In genomic region chr12:67223225-67223624, GRCh38 we compare ENCODE assay signal across 16 cellular contexts.
"Had no signal": no experiment of that assay in that cellular context is flagged by ENCODE, and none has a peak within 500 bp of the region (broad histone marks: within the 10 kb centered on the region; RNA-seq: fewer than 3 reads in every experiment).

No MANE protein-coding gene starts in this region.

- H3K9me3 Mint-ChIP-seq: activated naive CD8-positive, alpha-beta T cell treated with anti-CD3 and anti-CD28 coated beads, Interleukin-2, amount 10 ng/mL, durations not matched to agents 7 days and 5 days; central memory CD8-positive, alpha-beta T cell; natural killer cell; T-helper 2 cell treated with Interferon-gamma antibody and Interleukin-4, amounts not matched to agents 5 μg/mL and 100 μg/mL, for 36 hours had no signal

- H3K27me3 Mint-ChIP-seq: activated naive CD8-positive, alpha-beta T cell treated with anti-CD3 and anti-CD28 coated beads, Interleukin-2, amount 10 ng/mL, durations not matched to agents 7 days and 5 days had no signal

- H3K9me3 ChIP-seq: left lung, psoas muscle, sigmoid colon, thoracic aorta had no signal

- H3K4me1 ChIP-seq: left lung, psoas muscle, sigmoid colon had no signal

- H3K27ac Mint-ChIP-seq: activated naive CD8-positive, alpha-beta T cell treated with anti-CD3 and anti-CD28 coated beads, Interleukin-2, amount 10 ng/mL, durations not matched to agents 7 days and 5 days; natural killer cell; T-helper 2 cell treated with Interferon-gamma antibody and Interleukin-4, amounts not matched to agents 5 μg/mL and 100 μg/mL, for 36 hours had no signal

- H3K4me1 Mint-ChIP-seq: activated naive CD8-positive, alpha-beta T cell treated with anti-CD3 and anti-CD28 coated beads, Interleukin-2, amount 10 ng/mL, durations not matched to agents 7 days and 5 days; central memory CD8-positive, alpha-beta T cell; natural killer cell had no signal

- H3K4me3 Mint-ChIP-seq: activated naive CD8-positive, alpha-beta T cell treated with anti-CD3 and anti-CD28 coated beads, Interleukin-2, amount 10 ng/mL, durations not matched to agents 7 days and 5 days; central memory CD8-positive, alpha-beta T cell; natural killer cell; T-helper 2 cell treated with Interferon-gamma antibody and Interleukin-4, amounts not matched to agents 5 μg/mL and 100 μg/mL, for 36 hours had no signal

- H3K36me3 Mint-ChIP-seq: activated naive CD8-positive, alpha-beta T cell treated with anti-CD3 and anti-CD28 coated beads, Interleukin-2, amount 10 ng/mL, durations not matched to agents 7 days and 5 days; natural killer cell had no signal

- H3K36me3 ChIP-seq: brain microvascular endothelial cell, esophagus muscularis mucosa, left lung, sigmoid colon, thoracic aorta had no signal

- H3K4me3 ChIP-seq: coronary artery, esophagus muscularis mucosa, left lung, psoas muscle, sigmoid colon, thoracic aorta had no signal

- DNase-seq: activated CD4-positive, alpha-beta T cell treated with anti-CD3 and anti-CD28 coated beads, Interleukin-2, amount 50 U/mL, for 1 hour; activated naive CD4-positive, alpha-beta T cell; activated naive CD8-positive, alpha-beta T cell treated with anti-CD3 and anti-CD28 coated beads, Interleukin-2, amount 10 ng/mL, durations not matched to agents 7 days and 5 days; activated T-cell treated with anti-CD3 and anti-CD28 coated beads for 4 hours; brain microvascular endothelial cell; left lung; natural killer cell; nucleus accumbens; psoas muscle; sigmoid colon; stimulated activated CD4-positive, alpha-beta T cell treated with anti-CD3 and anti-CD28 coated beads, Interleukin-1b, Interleukin-23, amount 100 ng/mL, for 48 hours had no signal

- H3K27me3 ChIP-seq: brain microvascular endothelial cell, esophagus muscularis mucosa, left lung, sigmoid colon had no signal

- H3K27ac ChIP-seq: brain microvascular endothelial cell, coronary artery, esophagus muscularis mucosa, left lung, psoas muscle, sigmoid colon, thoracic aorta had no signal
